ENCODE assay signal across 8 cellular contexts in the genomic region with DNA sequence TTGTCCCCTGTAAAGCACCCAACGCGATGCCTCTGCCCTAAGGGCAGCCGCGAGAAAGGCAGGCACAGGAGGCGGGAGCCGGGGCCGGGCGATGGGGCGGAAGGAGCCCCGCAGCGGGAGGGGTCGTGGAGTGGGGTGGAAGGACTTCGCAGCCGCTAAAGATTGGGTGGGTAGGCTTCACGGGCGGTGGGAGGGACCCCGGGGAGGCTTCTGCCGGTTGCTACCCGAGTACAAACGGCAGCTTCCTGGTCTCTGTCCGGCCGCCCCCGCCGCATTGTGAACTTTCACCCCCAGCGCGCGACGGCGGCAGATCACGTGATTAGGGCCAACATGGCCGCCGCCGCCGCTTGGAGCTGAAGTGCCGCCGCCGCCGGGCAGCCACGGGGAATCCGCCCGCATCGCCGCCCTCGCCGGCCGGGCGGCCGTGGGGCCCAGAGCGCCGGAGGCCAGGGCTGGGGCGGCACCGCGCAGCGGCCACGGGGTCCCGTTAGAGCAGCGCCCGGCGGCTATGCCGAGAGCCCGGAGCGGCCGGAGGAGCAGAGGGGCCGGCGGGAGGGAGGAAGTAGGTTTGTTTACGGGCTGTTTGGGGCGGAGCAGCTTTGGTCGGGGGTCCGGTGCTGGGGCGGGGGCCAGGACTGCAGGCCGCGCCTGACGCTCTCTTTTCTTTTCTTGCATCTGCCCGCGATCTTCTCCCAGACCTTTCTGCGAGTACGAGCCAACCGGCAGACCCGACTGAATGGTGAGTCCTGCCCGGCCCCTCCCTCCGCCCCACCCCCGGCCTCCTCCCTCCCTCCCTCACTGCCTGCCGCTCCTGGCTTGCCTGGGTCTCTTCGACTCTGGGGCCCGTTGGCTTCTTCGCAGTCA. TPM values are rescaled to one million over a fixed set of nuclear protein-coding genes. Genes with fewer than 3 reads are reported as not detected.
DNase-seq lines count a peak whose midpoint lies in the region; ATAC-seq, FAIRE-seq and TF ChIP-seq lines count a peak whose summit lies in the region.

No MANE protein-coding gene starts in this region.

- H3K36me3 ChIP-seq in right atrium auricular region, result peaks cover 36% of the 10 kb centered on the region

- H3K27me3 ChIP-seq in right atrium auricular region, result no peaks in the 10 kb centered on the region

- peak overlapping the region; percentile 91 to 95 for H3K27ac ChIP-seq in right atrium auricular region

- H3K9me3 Mint-ChIP-seq in T-helper 1 cell treated with Interleukin-12 subunit alpha and Interleukin-12 subunit beta and Interleukin-4 antibody, amounts not matched to agents 30 μg/mL and 1 μg/mL, for 36 hours, result peaks cover 5% of the 10 kb centered on the region

- FAIRE-seq in urothelium cell line (lab: Jason Lieb, UNC), result no peak

- no peaks in the 10 kb centered on the region for H3K9me3 ChIP-seq in right atrium auricular region

- H3K4me1 Mint-ChIP-seq in T-helper 1 cell treated with Interleukin-12 subunit alpha and Interleukin-12 subunit beta and Interleukin-4 antibody, amounts not matched to agents 30 μg/mL and 1 μg/mL, for 36 hours (ENCODE audit: low read depth), result peaks cover 32% of the 10 kb centered on the region

- peak overlapping the region; percentile 97 for H3K27ac Mint-ChIP-seq in T-helper 1 cell treated with Interleukin-12 subunit alpha and Interleukin-12 subunit beta and Interleukin-4 antibody, amounts not matched to agents 30 μg/mL and 1 μg/mL, for 36 hours

- no peaks in the 10 kb centered on the region for H3K27me3 Mint-ChIP-seq in T-helper 1 cell treated with Interleukin-12 subunit alpha and Interleukin-12 subunit beta and Interleukin-4 antibody, amounts not matched to agents 30 μg/mL and 1 μg/mL, for 36 hours (ENCODE audit: low read depth)

- peaks cover 0 to 38% of the 10 kb centered on the region in 2 donors for H3K4me1 ChIP-seq in right atrium auricular region

- H3K4me3 Mint-ChIP-seq in T-helper 1 cell treated with Interleukin-12 subunit alpha and Interleukin-12 subunit beta and Interleukin-4 antibody, amounts not matched to agents 30 μg/mL and 1 μg/mL, for 36 hours, result peak overlapping the region; percentile 89

- peak overlapping the region; percentile 79 to 85 for H3K4me3 ChIP-seq in right atrium auricular region

- peak; percentile 66 for ATAC-seq in HG02623 (IDR thresholded peaks at IDR 0.05; ENCODE audit: unreplicated experiment)

- peak; percentile 89 for TF ChIP-seq POLR2A in GM10847 (IDR thresholded peaks at IDR 0.05; ENCODE audit: extremely low read depth, insufficient read length)

- peaks cover 29% of the 10 kb centered on the region for H3K36me3 Mint-ChIP-seq in T-helper 1 cell treated with Interleukin-12 subunit alpha and Interleukin-12 subunit beta and Interleukin-4 antibody, amounts not matched to agents 30 μg/mL and 1 μg/mL, for 36 hours (ENCODE audit: low read depth)

- no peak for TF ChIP-seq CTCF in right atrium auricular region (IDR thresholded peaks at IDR 0.05)

- peak; percentile 74 for DNase-seq in NCI-H1436 (lab: John Stamatoyannopoulos, UW)
- DNase-seq in amygdala (lab: John Stamatoyannopoulos, UW), result peak in 54 of 56 donors; percentile 33 to 88 (median 71)
- peak; percentile 94 for DNase-seq in right atrium auricular region (ENCODE audit: low spot score)
- peak; percentile 76 for DNase-seq in putamen (ENCODE audit: low spot score)
- DNase-seq in urothelium cell line (ENCODE audit: low spot score), result peak; percentile 98

RNA-seq across cellular contexts. Expression of gene TMEM53, which starts 42.4 kb away (rescaled TPM):
- 10 to 100 TPM in 1 of 2 donors, 1 to 10 TPM in 1; 8.3 to 13.1 TPM for total RNA-seq in right atrium auricular region

RNA-seq across cellular contexts. Expression of gene ARMH1, which starts 42.6 kb away (rescaled TPM):
- 1 to 10 TPM in 1 of 2 donors, under 1 TPM in 1; 0.19 to 5.2 TPM for total RNA-seq in right atrium auricular region

Comparison
In these comparisons a context has a peak if more than half of its experiments do, and no peak if none do; other contexts are left out.
1. Peak in every context shown above with its lines: DNase-seq, ATAC-seq, H3K4me3 ChIP-seq and H3K27ac ChIP-seq.